Comparison of ENCODE assay signal across 14 cellular contexts in genomic region chr14:51479584-51480305, GRCh38.
DNase-seq lines count a peak whose midpoint lies in the region; ATAC-seq and TF ChIP-seq lines count a peak whose summit lies in the region.
"Had no signal": no experiment of that assay in that cellular context is flagged by ENCODE, and none has a peak within 500 bp of the region (broad histone marks: within the 10 kb centered on the region; RNA-seq: fewer than 3 reads in every experiment).

No MANE protein-coding gene starts in this region.

- H3K79me1 ChIP-seq in trophoblast cell (ENCODE audit: low read length): peaks cover 5% of the 10 kb centered on the region

- no peak overlapping the region for H2BK5ac ChIP-seq in trophoblast cell (ENCODE audit: low read depth, low read length, poor library complexity)

- H3K9ac ChIP-seq in trophoblast cell (ENCODE audit: low read length): no peak overlapping the region

- no peak overlapping the region for H3K4ac ChIP-seq in trophoblast cell (ENCODE audit: low read depth, low read length)

- H3K4me3 ChIP-seq in esophagus (ENCODE audit: low read depth in 1 of 2, low read length in 2 of 2) (no peak overlapping the region), trophoblast cell (ENCODE audit: low read depth, low read length) (no peak overlapping the region), Caco-2 (ENCODE audit: low read depth, low read length) (no peak overlapping the region), dorsolateral prefrontal cortex (no peak overlapping the region)
- H3K4me3 ChIP-seq: body of pancreas, lower lobe of right lung, upper lobe of right lung had no signal

- H3K14ac ChIP-seq in trophoblast cell (ENCODE audit: low read length): no peak overlapping the region

- no peak overlapping the region for H3K23ac ChIP-seq in trophoblast cell (ENCODE audit: low read length)

- H3K27me3 ChIP-seq in esophagus (ENCODE audit: control insufficient read depth in 1 of 2, insufficient read depth in 2 of 2, low read length in 2 of 2): no peaks in the 10 kb centered on the region
- no peaks in the 10 kb centered on the region for H3K27me3 ChIP-seq in trophoblast cell (ENCODE audit: insufficient read depth, low read length)
- no peaks in the 10 kb centered on the region for H3K27me3 ChIP-seq in Caco-2 (replicated peaks; ENCODE audit: control insufficient read depth, insufficient read depth, low read length)
- H3K27me3 ChIP-seq in dorsolateral prefrontal cortex: no peaks in the 10 kb centered on the region
- H3K27me3 ChIP-seq: body of pancreas, upper lobe of right lung had no signal

- POLR2A ChIA-PET in Caco-2 (lab: Charles Lee): no interaction called here

- no peaks in the 10 kb centered on the region for H3K4me1 Mint-ChIP-seq in Caco-2 (ENCODE audit: low read depth, unreplicated experiment)

- H3K27ac ChIP-seq in esophagus (ENCODE audit: low read depth in 2 of 2, low read length in 1 of 2): peak overlapping the region; percentile 66 to 70
- no peak overlapping the region for H3K27ac ChIP-seq in trophoblast cell (ENCODE audit: low read depth, low read length)
- H3K27ac ChIP-seq in substantia nigra (ENCODE audit: low read depth, low read length, poor library complexity, severe bottlenecking): no peak overlapping the region
- no peak overlapping the region for H3K27ac ChIP-seq in dorsolateral prefrontal cortex
- H3K27ac ChIP-seq: body of pancreas, lower lobe of right lung, upper lobe of right lung had no signal

- H2AK5ac ChIP-seq in trophoblast cell (ENCODE audit: low read length): peak overlapping the region; percentile 65

- CTCF ChIA-PET in Caco-2 (lab: Charles Lee): no interaction called here

- ATAC-seq in GM18870 (IDR thresholded peaks at IDR 0.05; ENCODE audit: unreplicated experiment): peak; percentile 58
- peak; percentile 58 for ATAC-seq in HG03108 (IDR thresholded peaks at IDR 0.05; ENCODE audit: unreplicated experiment)
- ATAC-seq: body of pancreas, lower lobe of right lung, Panc1, upper lobe of right lung had no signal

- TF ChIP-seq CTCF in Caco-2 (IDR thresholded peaks at IDR 0.05; ENCODE audit: insufficient read depth in 1 of 2, low read depth in 1 of 2, low read length in 1 of 2, severe bottlenecking in 1 of 2, unreplicated experiment in 1 of 2) (no peak), dorsolateral prefrontal cortex (IDR thresholded peaks at IDR 0.05 in 54 of 56, conservative IDR thresholded peaks at IDR 0.05 in 2 of 56; ENCODE audit: low read depth in 1 of 56, partially characterized antibody in 56 of 56) (no peak)

- H3K4me3 Mint-ChIP-seq in Caco-2 (ENCODE audit: unreplicated experiment): no peak overlapping the region

- H3K18ac ChIP-seq in trophoblast cell (ENCODE audit: low read length): no peak overlapping the region

- H2BK12ac ChIP-seq in trophoblast cell (ENCODE audit: low read length): peak overlapping the region; percentile 38

- no peak overlapping the region for H2BK120ac ChIP-seq in trophoblast cell (ENCODE audit: insufficient read depth, low read length, poor library complexity)

- H3K4me1 ChIP-seq in esophagus (ENCODE audit: control insufficient read depth in 2 of 2, insufficient read depth in 2 of 2, low read length in 1 of 2): no peaks in the 10 kb centered on the region
- peaks cover 3 to 5% of the 10 kb centered on the region in 2 experiments for H3K4me1 ChIP-seq in trophoblast cell (ENCODE audit: control insufficient read depth in 1 of 2, insufficient read depth in 2 of 2, low read length in 2 of 2)
- no peaks in the 10 kb centered on the region for H3K4me1 ChIP-seq in Caco-2
- H3K4me1 ChIP-seq: body of pancreas, upper lobe of right lung had no signal

- H4K12ac ChIP-seq in trophoblast cell (ENCODE audit: low read depth, low read length): no peak overlapping the region

- no peak overlapping the region for H3K4me2 ChIP-seq in trophoblast cell (ENCODE audit: low read length)

- no peak for DNase-seq in trophoblast cell
- DNase-seq in Caco-2: no peak
- DNase-seq in substantia nigra (lab: John Stamatoyannopoulos, UW): no peak
- no peak for DNase-seq in dorsolateral prefrontal cortex
- no peak for DNase-seq in NCI-H526 treated with DMSO at 0.1 percent for 48 hours (lab: John Stamatoyannopoulos, UW)
- DNase-seq: activated T-cell treated with anti-CD3 and anti-CD28 coated beads for 4 hours, KBM-7, lower lobe of right lung, upper lobe of right lung had no signal

- H3K9me3 Mint-ChIP-seq in Caco-2 (ENCODE audit: unreplicated experiment): peaks cover 11% of the 10 kb centered on the region

- H3K27ac Mint-ChIP-seq in Caco-2 (ENCODE audit: unreplicated experiment): no peak overlapping the region

- no peak overlapping the region for H4K8ac ChIP-seq in trophoblast cell (ENCODE audit: low read depth, low read length)

- BruUV-seq in Caco-2 (replicated peaks; lab: Mats Ljungman, UMichigan): no TSS peak

- intact Hi-C loops in Caco-2 (cut with micrococcal nuclease; ENCODE audit: unreplicated experiment) (no loop called here), dorsolateral prefrontal cortex (cut with DNase I) (no loop called here)

- no peaks in the 10 kb centered on the region for H3K9me3 ChIP-seq in esophagus (ENCODE audit: control insufficient read depth in 2 of 2, insufficient read depth in 1 of 2, low read depth in 1 of 2, low read length in 1 of 2)
- H3K9me3 ChIP-seq in trophoblast cell (ENCODE audit: insufficient read depth, low read depth, low read length): no peaks in the 10 kb centered on the region
- H3K9me3 ChIP-seq in Caco-2: no peaks in the 10 kb centered on the region
- H3K9me3 ChIP-seq: body of pancreas, lower lobe of right lung, upper lobe of right lung had no signal

- H3K27me3 Mint-ChIP-seq in Caco-2 (ENCODE audit: insufficient read depth, unreplicated experiment): no peaks in the 10 kb centered on the region

- H3K36me3 ChIP-seq in esophagus (ENCODE audit: control insufficient read depth in 2 of 2, insufficient read depth in 2 of 2, low read length in 1 of 2) (no peaks in the 10 kb centered on the region), trophoblast cell (ENCODE audit: control insufficient read depth in 1 of 2, insufficient read depth in 2 of 2, low read length in 2 of 2) (no peaks in the 10 kb centered on the region), Caco-2 (ENCODE audit: control insufficient read depth, insufficient read depth, low read length) (no peaks in the 10 kb centered on the region)
- H3K36me3 ChIP-seq: lower lobe of right lung, upper lobe of right lung had no signal

- WGBS in esophagus, 2 donors: 43 to 60% methylated on average over 2 of the region's 2 CpGs
- no CpG with 5 or more reads among the region's 2 CpGs for WGBS in trophoblast cell (ENCODE audit: extremely low coverage, insufficient coverage, insufficient read length)

- no peak overlapping the region for H4K91ac ChIP-seq in trophoblast cell (ENCODE audit: low read depth, low read length)

- no peak overlapping the region for H2AFZ ChIP-seq in trophoblast cell (ENCODE audit: insufficient read depth, low read length, poor library complexity)

- no peaks in the 10 kb centered on the region for H3K79me2 ChIP-seq in trophoblast cell (ENCODE audit: control insufficient read depth, insufficient read depth, low read length, poor library complexity)

- no peaks in the 10 kb centered on the region for H3K36me3 Mint-ChIP-seq in Caco-2 (ENCODE audit: insufficient read depth, unreplicated experiment)

Comparison
In these comparisons a context has a peak if more than half of its experiments do, and no peak if none do; other contexts are left out.
1. H3K27ac ChIP-seq: peak in esophagus (2 of 2); none in trophoblast cell (single experiment), substantia nigra (single experiment) and dorsolateral prefrontal cortex (0 of 59).